ENCODE assay signal across 1 cellular context in genomic region chr12:109097435-109098141, GRCh38.
A peak's percentile ranks its signal among the peaks of the same experiment; 100 is the strongest.
TF ChIP-seq lines count a peak whose summit lies in the region.

TSS of gene UNG (plus strand) at chr12:109097597. CDS start at chr12:109097680, 83 bp downstream.

TF ChIP-seq in HepG2, 621 proteins besides CTCF, POLR2A, EP300 and RAD21 (continued from another document and continues in another):
- TF ChIP-seq RERE (CRISPR knock-in tag; IDR thresholded peaks at IDR 0.05; ENCODE audit: low read depth) (no peak), HMGXB4 (CRISPR knock-in tag; IDR thresholded peaks at IDR 0.05; ENCODE audit: borderline replicate concordance in 1 of 2, low read depth in 1 of 2) (no peak), RNF219 (CRISPR knock-in tag; IDR thresholded peaks at IDR 0.05) (no peak), ZNF781 (CRISPR knock-in tag; IDR thresholded peaks at IDR 0.05; ENCODE audit: borderline replicate concordance, not compliant biosample characterization) (peak; percentile 44), GZF1 (CRISPR knock-in tag; IDR thresholded peaks at IDR 0.05) (peak; percentile 38; the same call in 1 of the 2 replicates), ZNF510 (CRISPR knock-in tag; IDR thresholded peaks at IDR 0.05; ENCODE audit: low read depth) (no peak), ZBTB26 (CRISPR knock-in tag; IDR thresholded peaks at IDR 0.05; ENCODE audit: borderline replicate concordance) (no peak), POGK (CRISPR knock-in tag; conservative IDR thresholded peaks at IDR 0.05) (peak; percentile 45; the same call in 1 of the 2 replicates), HNF1B (CRISPR knock-in tag; IDR thresholded peaks at IDR 0.05) (peak; percentile 49), ZNF282 (IDR thresholded peaks at IDR 0.05; ENCODE audit: partially characterized antibody) (no peak), GMEB2 (CRISPR knock-in tag; IDR thresholded peaks at IDR 0.05; ENCODE audit: low read depth) (no peak), MYC (CRISPR knock-in tag; IDR thresholded peaks at IDR 0.05; ENCODE audit: borderline replicate concordance) (peak; percentile 38), ZMYM3 (CRISPR knock-in tag; IDR thresholded peaks at IDR 0.05) (no peak), CSRNP1 (CRISPR knock-in tag; IDR thresholded peaks at IDR 0.05) (peak; percentile 97), ZNF547 (CRISPR knock-in tag; IDR thresholded peaks at IDR 0.05) (peak; percentile 54; the same call in 1 of the 2 replicates), ZNF724P (CRISPR knock-in tag; IDR thresholded peaks at IDR 0.05; ENCODE audit: borderline replicate concordance) (peak; percentile 97), ESRRA (CRISPR knock-in tag; IDR thresholded peaks at IDR 0.05; ENCODE audit: low read depth) (no peak), KAT2B (IDR thresholded peaks at IDR 0.05; ENCODE audit: borderline replicate concordance, low read depth, low read length) (no peak), ZNF441 (CRISPR knock-in tag; IDR thresholded peaks at IDR 0.05; ENCODE audit: borderline replicate concordance) (no peak), HOXA9 (CRISPR knock-in tag; IDR thresholded peaks at IDR 0.05; ENCODE audit: borderline replicate concordance) (peak; percentile 81; the same call in 1 of the 2 replicates), ZNF576 (CRISPR knock-in tag; IDR thresholded peaks at IDR 0.05) (no peak), MLX (CRISPR knock-in tag; IDR thresholded peaks at IDR 0.05) (no peak), FOSL2 (CRISPR knock-in tag; IDR thresholded peaks at IDR 0.05) (no peak; the same call in 1 of the 2 replicates), ZMYM2 (CRISPR knock-in tag; IDR thresholded peaks at IDR 0.05) (0 out of 2 replicates have a peak, but pooled peaks have one; percentile 18), ZNF768 (CRISPR knock-in tag; IDR thresholded peaks at IDR 0.05) (no peak), PREB (CRISPR knock-in tag; IDR thresholded peaks at IDR 0.05) (no peak), JDP2 (CRISPR knock-in tag; IDR thresholded peaks at IDR 0.05; ENCODE audit: borderline replicate concordance) (0 out of 2 replicates have a peak, but pooled peaks have one; percentile 62), ZNF572 (CRISPR knock-in tag; IDR thresholded peaks at IDR 0.05) (peak; percentile 81; the same call in 1 of the 2 replicates), HDAC1 (CRISPR knock-in tag; IDR thresholded peaks at IDR 0.05) (peak; percentile 95), ATAD3A (CRISPR knock-in tag; IDR thresholded peaks at IDR 0.05) (no peak)
